In the genomic region with DNA sequence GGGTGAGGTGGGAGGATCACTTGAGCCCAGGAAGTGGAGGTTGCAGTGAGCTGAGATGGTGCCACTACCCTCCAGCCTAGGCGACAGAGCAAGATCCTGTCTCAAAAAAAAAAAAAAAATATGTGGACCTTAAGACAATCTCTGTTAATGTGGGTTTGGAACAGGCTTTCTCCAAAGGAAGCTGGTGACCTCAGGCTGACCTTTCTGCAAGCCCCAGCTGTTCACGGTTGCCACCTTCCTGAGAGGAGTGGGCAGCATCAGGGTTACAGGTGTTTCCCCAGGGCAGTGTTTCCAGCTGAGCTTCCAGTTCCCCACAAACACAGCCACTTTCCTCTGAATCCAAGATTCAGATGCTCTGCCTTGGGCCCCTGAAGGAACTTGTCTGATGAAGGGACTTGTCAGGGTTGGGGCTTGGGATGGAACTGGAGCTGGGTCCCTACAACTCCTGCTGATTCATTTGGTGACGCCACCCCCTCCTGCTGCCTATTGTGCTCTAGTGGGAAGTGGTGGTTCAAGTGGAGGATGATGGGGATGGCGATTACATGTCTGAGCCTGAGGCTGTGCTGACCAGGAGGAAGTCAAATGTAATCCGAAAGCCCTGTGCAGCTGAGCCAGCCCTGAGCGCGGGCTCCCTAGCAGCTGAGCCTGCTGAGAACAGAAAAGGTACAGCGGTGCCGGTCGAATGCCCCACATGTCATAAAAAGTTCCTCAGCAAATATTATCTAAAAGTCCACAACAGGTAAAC, we compare ENCODE assay signal across 9 cellular contexts. TPM values are rescaled to one million over a fixed set of nuclear protein-coding genes. Genes with fewer than 3 reads are reported as not detected.
DNase-seq lines count a peak whose midpoint lies in the region; ATAC-seq and TF ChIP-seq lines count a peak whose summit lies in the region.
"Had no signal": no experiment of that assay in that cellular context is flagged by ENCODE, and none has a peak within 500 bp of the region (broad histone marks: within the 10 kb centered on the region; RNA-seq: fewer than 3 reads in every experiment).

No MANE protein-coding gene starts in this region.

- no peak overlapping the region for H2AFZ ChIP-seq in PC-9

- H3K79me2 ChIP-seq in PC-9 (ENCODE audit: low read depth) = peaks cover 11% of the 10 kb centered on the region

- H4K20me1 ChIP-seq in PC-9 (ENCODE audit: insufficient read depth) = no peaks in the 10 kb centered on the region

- no peaks in the 10 kb centered on the region for H3F3A ChIP-seq in PC-9 (ENCODE audit: insufficient read depth, low read depth)

- no peak overlapping the region for H3K4me2 ChIP-seq in PC-9

- no peaks in the 10 kb centered on the region for H3K27me3 ChIP-seq in heart right ventricle
- H3K27me3 ChIP-seq in upper lobe of left lung = no peaks in the 10 kb centered on the region
- H3K27me3 ChIP-seq in PC-9 (ENCODE audit: insufficient read depth, low read depth) = no peaks in the 10 kb centered on the region

- H3K27ac ChIP-seq in heart right ventricle = peak overlapping the region in 6 of 10 donors; percentile 6 to 97 (median 94)
- peak overlapping the region; percentile 91 to 98 (median 94) for H3K27ac ChIP-seq in upper lobe of left lung
- H3K27ac ChIP-seq in PC-9 = no peak overlapping the region

- CTCF ChIA-PET in activated naive CD4-positive, alpha-beta T cell treated with anti-CD3 and anti-CD28 coated beads for 36 hours (lab: Charles Lee) = interaction anchor here (0.6 to 1.3 kb wide), 4 partner anchors 19 to 88 kb away, joined by 3 to 8 read pairs (median 4); no protein-coding TSS in a partner anchor
- CTCF ChIA-PET in PC-9 (lab: Charles Lee) = interaction anchor here (0.5 to 0.7 kb wide), 2 partner anchors 22 to 64 kb away, joined by 4 to 11 read pairs; no protein-coding TSS in a partner anchor

- peak overlapping the region; percentile 37 for H3K27ac Mint-ChIP-seq in activated naive CD4-positive, alpha-beta T cell treated with anti-CD3 and anti-CD28 coated beads for 36 hours

- no peaks in the 10 kb centered on the region for H3K9me2 ChIP-seq in PC-9 (ENCODE audit: insufficient read depth)

- H3K36me3 Mint-ChIP-seq in activated naive CD4-positive, alpha-beta T cell treated with anti-CD3 and anti-CD28 coated beads for 36 hours (ENCODE audit: low read depth) = peaks cover 4% of the 10 kb centered on the region

- no peaks in the 10 kb centered on the region for H3K27me3 Mint-ChIP-seq in activated naive CD4-positive, alpha-beta T cell treated with anti-CD3 and anti-CD28 coated beads for 36 hours (ENCODE audit: low read depth)

- 74 to 81% methylated on average over 10 of the region's 10 CpGs for whole genome bisulfite sequencing in heart right ventricle, 2 donors
- 63 to 64% methylated on average over 10 of the region's 10 CpGs for WGBS in upper lobe of left lung, 2 donors

- H3K4me3 Mint-ChIP-seq in activated naive CD4-positive, alpha-beta T cell treated with anti-CD3 and anti-CD28 coated beads for 36 hours = peak overlapping the region; percentile 29

- H3K4me3 ChIP-seq in heart right ventricle (peak overlapping the region in 1 of 10 donors; percentile 89), upper lobe of left lung (peak overlapping the region in 1 of 4 donors; percentile 81), PC-9 (no peak overlapping the region)

- POLR2A ChIA-PET in PC-9 (lab: Charles Lee; ENCODE audit: unreplicated experiment) = no interaction called here

- peaks cover 38% of the 10 kb centered on the region for H3K4me1 Mint-ChIP-seq in activated naive CD4-positive, alpha-beta T cell treated with anti-CD3 and anti-CD28 coated beads for 36 hours (ENCODE audit: low read depth)

- H3K4me1 ChIP-seq in heart right ventricle = peaks cover 21 to 70% (median 52%) of the 10 kb centered on the region in 9 donors
- H3K4me1 ChIP-seq in upper lobe of left lung = peaks cover 31 to 55% (median 32%) of the 10 kb centered on the region in 4 donors
- peaks cover 8% of the 10 kb centered on the region for H3K4me1 ChIP-seq in PC-9 (replicated peaks; ENCODE audit: insufficient read depth)

- intact Hi-C loops in activated naive CD4-positive, alpha-beta T cell treated with anti-CD3 and anti-CD28 coated beads for 36 hours (cut with micrococcal nuclease) = no loop called here
- intact Hi-C loops in heart right ventricle (cut with DNase I) (loop anchor here in 1 of 10 donors (2.0 kb wide), 1 partner anchor 19 kb away; no protein-coding TSS in a partner anchor), PC-9 (cut with micrococcal nuclease; ENCODE audit: unreplicated experiment) (no loop called here)

- DNase-seq in activated naive CD4-positive, alpha-beta T cell treated with anti-CD3 and anti-CD28 coated beads for 36 hours = no peak
- DNase-seq in activated naive CD4-positive, alpha-beta T cell treated with Interleukin-2 at 50 U/mL for 16 hours = no peak
- DNase-seq in SKM-1 treated with dmso at 0.1 percent for 144 hours (lab: John Stamatoyannopoulos, UW; ENCODE audit: unreplicated experiment) (peak; percentile 87), heart right ventricle (no peak), upper lobe of left lung (peak in 1 of 2 donors; percentile 81), PC-9 (no peak), NCI-H446 (lab: John Stamatoyannopoulos, UW) (no peak)

- ATAC-seq in heart right ventricle (no peak), upper lobe of left lung (ENCODE audit: low FRiP score in 2 of 2) (peak in 1 of 2 donors; percentile 3), HG02973 (IDR thresholded peaks at IDR 0.05; ENCODE audit: unreplicated experiment) (no peak)

- no peaks in the 10 kb centered on the region for H3K9me3 Mint-ChIP-seq in activated naive CD4-positive, alpha-beta T cell treated with anti-CD3 and anti-CD28 coated beads for 36 hours

- no peak for TF ChIP-seq POLR2A in upper lobe of left lung (IDR thresholded peaks at IDR 0.05)

- H3K36me3 ChIP-seq in heart right ventricle = peaks cover 0 to 14% (median 0%) of the 10 kb centered on the region in 9 donors
- peaks cover 0 to 12% (median 0%) of the 10 kb centered on the region in 4 donors for H3K36me3 ChIP-seq in upper lobe of left lung
- H3K36me3 ChIP-seq in PC-9 (ENCODE audit: low read depth) = no peaks in the 10 kb centered on the region

- BruUV-seq in PC-9 (replicated peaks; lab: Mats Ljungman, UMichigan) = no TSS peak

- no peak for TF ChIP-seq EP300 in upper lobe of left lung (IDR thresholded peaks at IDR 0.05)

- TF ChIP-seq CTCF in heart right ventricle (IDR thresholded peaks at IDR 0.05) = no peak
- no peak for TF ChIP-seq CTCF in upper lobe of left lung (IDR thresholded peaks at IDR 0.05)
- TF ChIP-seq CTCF in PC-9 (conservative IDR thresholded peaks at IDR 0.05) = no peak

- H3K9me3 ChIP-seq in heart right ventricle (no peaks in the 10 kb centered on the region), upper lobe of left lung (no peaks in the 10 kb centered on the region), PC-9 (ENCODE audit: insufficient read depth, low read depth) (no peaks in the 10 kb centered on the region)

RNA-seq across cellular contexts. Expression of a gene that starts 1.9 kb away (rescaled TPM):
- 10 to 100 TPM; 15.0 to 18.3 TPM for total RNA-seq in activated naive CD4-positive, alpha-beta T cell treated with anti-CD3 and anti-CD28 coated beads for 36 hours
- 10 to 100 TPM in 6 of 10 donors, 1 to 10 TPM in 4; 7.3 to 16.6 (median 11.0) TPM for total RNA-seq in heart right ventricle
- 10 to 100 TPM; 18.3 to 41.5 TPM for polyA plus RNA-seq in heart right ventricle
- total RNA-seq in upper lobe of left lung = 10 to 100 TPM; 16.2 to 56.6 (median 36.9) TPM
- 17.2 and 25.5 TPM in 2 replicates for total RNA-seq in PC-9 (2021)

RNA-seq across cellular contexts. Expression of a gene that starts 20.9 kb away (rescaled TPM):
- total RNA-seq in activated naive CD4-positive, alpha-beta T cell treated with anti-CD3 and anti-CD28 coated beads for 36 hours = 10 to 100 TPM; 21.0 to 23.3 TPM
- total RNA-seq in heart right ventricle (10 to 100 TPM; 49.5 to 93.3 (median 70.4) TPM), upper lobe of left lung (10 to 100 TPM; 26.4 to 66.0 (median 39.7) TPM), PC-9 (2021) (20.6 and 24.4 TPM in 2 replicates)
- 10 to 100 TPM; 20.4 to 22.3 TPM for polyA plus RNA-seq in heart right ventricle

RNA-seq across cellular contexts. Expression of a gene that starts 26.6 kb away (rescaled TPM):
- not detected for total RNA-seq in activated naive CD4-positive, alpha-beta T cell treated with anti-CD3 and anti-CD28 coated beads for 36 hours
- total RNA-seq in heart right ventricle (not detected), upper lobe of left lung (under 1 TPM in 2 of 6 donors, not detected in 4; 0.11 to 0.15 TPM), PC-9 (2021) (not detected in 2 replicates)
- not detected for polyA plus RNA-seq in heart right ventricle
- total RNA-seq: T-helper 1 cell treated with Interleukin-12 subunit alpha and Interleukin-12 subunit beta and Interleukin-4 antibody, amounts not matched to agents 30 ng/mL and 1 ng/mL, for 36 hours had no signal

RNA-seq across cellular contexts. Expression of a gene that starts 27.4 kb away (rescaled TPM):
- 10 to 100 TPM; 24.6 to 29.6 TPM for total RNA-seq in activated naive CD4-positive, alpha-beta T cell treated with anti-CD3 and anti-CD28 coated beads for 36 hours
- total RNA-seq in heart right ventricle (10 to 100 TPM; 13.5 to 19.3 (median 15.3) TPM), upper lobe of left lung (10 to 100 TPM; 19.6 to 41.9 (median 24.7) TPM), PC-9 (2021) (17.6 and 28.4 TPM in 2 replicates)
- 1 to 10 TPM; 3.0 to 5.9 TPM for polyA plus RNA-seq in heart right ventricle

RNA-seq across cellular contexts. Expression of a gene that starts 31.8 kb away (rescaled TPM):
- total RNA-seq in activated naive CD4-positive, alpha-beta T cell treated with anti-CD3 and anti-CD28 coated beads for 36 hours = 10 to 100 TPM; 10.8 to 11.3 TPM
- total RNA-seq in heart right ventricle (10 to 100 TPM in 1 of 10 donors, 1 to 10 TPM in 9; 5.9 to 12.2 (median 8.0) TPM), upper lobe of left lung (10 to 100 TPM in 3 of 6 donors, 1 to 10 TPM in 3; 8.4 to 23.0 (median 9.8) TPM), PC-9 (2021) (18.2 and 20.9 TPM in 2 replicates)
- 1 to 10 TPM; 3.7 to 5.2 TPM for polyA plus RNA-seq in heart right ventricle
